In the genomic region with DNA sequence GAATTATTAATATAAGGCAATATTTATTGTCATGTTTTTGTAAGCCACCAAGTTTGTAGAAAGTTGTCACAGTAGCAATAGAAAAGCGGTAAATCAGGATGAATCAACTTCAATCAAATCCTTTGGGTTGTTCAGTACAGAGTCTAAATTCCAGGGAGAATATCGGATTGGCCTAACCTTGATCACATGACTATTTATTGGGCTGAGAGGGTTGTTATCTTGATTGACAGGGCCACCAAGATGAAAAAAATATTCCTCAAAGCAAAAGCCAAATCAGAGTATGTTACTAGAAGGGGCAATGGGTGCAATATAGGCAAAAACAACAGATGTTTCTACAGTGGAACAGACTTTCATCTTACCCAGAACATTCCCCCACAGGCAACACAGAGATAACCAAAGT, we compare ENCODE assay signal across 27 cellular contexts.
A peak's percentile ranks its signal among the peaks of the same experiment; 100 is the strongest.
DNase-seq lines count a peak whose midpoint lies in the region; ATAC-seq, FAIRE-seq and TF ChIP-seq lines count a peak whose summit lies in the region.
"Had no signal": no experiment of that assay in that cellular context is flagged by ENCODE, and none has a peak within 500 bp of the region (broad histone marks: within the 10 kb centered on the region; RNA-seq: fewer than 3 reads in every experiment).

No MANE protein-coding gene starts in this region.

- CTCF ChIA-PET in MCF 10A (lab: Yijun Ruan, JAX) (interaction anchor here (1.2 kb wide), 1 partner anchor 16 kb away, joined by 3 read pairs; no protein-coding TSS in a partner anchor), HEK293T (lab: Yijun Ruan, JAX) (no interaction called here)

- H3K27me3 ChIP-seq in breast epithelium (no peaks in the 10 kb centered on the region), RWPE2 (ENCODE audit: insufficient read depth, poor library complexity, severe bottlenecking) (no peaks in the 10 kb centered on the region)
- H3K27me3 ChIP-seq: BE2C; BLaER1 treated with 17β-estradiol and CSF1 and Interleukin-3, amounts not matched to agents 10 nM and 100 nM had no signal

- no peaks in the 10 kb centered on the region for H3K36me3 Mint-ChIP-seq in MCF 10A (ENCODE audit: insufficient read depth, unreplicated experiment)
- H3K36me3 Mint-ChIP-seq: CD4-positive, alpha-beta memory T cell had no signal

- H3K27ac ChIP-seq in breast epithelium (no peak overlapping the region), RWPE2 (ENCODE audit: poor library complexity, severe bottlenecking) (peak overlapping the region; percentile 88)
- H3K27ac ChIP-seq: 22Rv1; BLaER1 treated with 17β-estradiol and CSF1 and Interleukin-3, amounts not matched to agents 10 nM and 100 nM; GM23248 had no signal

- H3K27ac Mint-ChIP-seq in MCF 10A (ENCODE audit: low read depth, unreplicated experiment): peak overlapping the region; percentile 87
- H3K27ac Mint-ChIP-seq: CD4-positive, alpha-beta memory T cell had no signal

- POLR2A ChIA-PET in MCF 10A (lab: Yijun Ruan, JAX) (interaction anchor here (1.1 kb wide), 1 partner anchor 10 kb away, joined by 3 read pairs; no protein-coding TSS in a partner anchor), HEK293T (lab: Yijun Ruan, JAX) (no interaction called here)

- DNase-seq in MCF 10A (ENCODE audit: unreplicated experiment): no peak
- DNase-seq in breast epithelium (ENCODE audit: low spot score in 2 of 2): no peak
- no peak for DNase-seq in HEK293T (ENCODE audit: extremely low spot score)
- DNase-seq in RWPE2 (ENCODE audit: low spot score): no peak
- DNase-seq in urothelium cell line (ENCODE audit: low spot score): no peak
- DNase-seq in C1 segment of cervical spinal cord (lab: John Stamatoyannopoulos, UW): no peak
- no peak for DNase-seq in GM19238 (ENCODE audit: insufficient read length, low spot score)
- no peak for DNase-seq in LoVo (ENCODE audit: low spot score)
- DNase-seq: ACHN; AML-193; BE2C; CD4-positive, alpha-beta memory T cell; COR-L47; DMS53; DMS79 treated with DMSO at 0.1 percent for 48 hours; GF-D8; GM23248; H7; HCEC 1CT; HFFc6 had no signal

- peaks cover 53% of the 10 kb centered on the region for H3K4me1 Mint-ChIP-seq in MCF 10A (ENCODE audit: insufficient read depth, unreplicated experiment)
- H3K4me1 Mint-ChIP-seq: CD4-positive, alpha-beta memory T cell had no signal

- FAIRE-seq in urothelium cell line (lab: Jason Lieb, UNC): peak; percentile 87
- FAIRE-seq: A204.1, D721Med, GM12891, GM18507, H1 had no signal

- H3K36me3 ChIP-seq in breast epithelium (no peaks in the 10 kb centered on the region), RWPE2 (ENCODE audit: low read depth) (no peaks in the 10 kb centered on the region)
- H3K36me3 ChIP-seq: BE2C; BLaER1 treated with 17β-estradiol and CSF1 and Interleukin-3, amounts not matched to agents 10 nM and 100 nM had no signal

- no peaks in the 10 kb centered on the region for H3K27me3 Mint-ChIP-seq in MCF 10A (ENCODE audit: insufficient read depth, unreplicated experiment)

- no TSS peak for BruUV-seq in MCF 10A (replicated peaks; lab: Mats Ljungman, UMichigan)

- no peak for TF ChIP-seq POLR2A in breast epithelium (IDR thresholded peaks at IDR 0.05)

- no peaks in the 10 kb centered on the region for H3K4me1 ChIP-seq in breast epithelium
- H3K4me1 ChIP-seq in RWPE2 (ENCODE audit: insufficient read depth, poor library complexity, severe bottlenecking): peaks cover 39% of the 10 kb centered on the region
- H3K4me1 ChIP-seq: BE2C; BLaER1 treated with 17β-estradiol and CSF1 and Interleukin-3, amounts not matched to agents 10 nM and 100 nM had no signal

- no peak for ATAC-seq in RWPE2 (ENCODE audit: low read depth)

- intact Hi-C loops in MCF 10A (cut with micrococcal nuclease) (loop anchor here (10.0 kb wide), 1 partner anchor 187 kb away; no protein-coding TSS in a partner anchor), breast epithelium (cut with DNase I; ENCODE audit: low total_unique reads) (no loop called here)

- H3K9me3 Mint-ChIP-seq in MCF 10A (ENCODE audit: unreplicated experiment): no peaks in the 10 kb centered on the region
- H3K9me3 Mint-ChIP-seq: CD4-positive, alpha-beta memory T cell; HFFc6 had no signal

- H3K4me3 ChIP-seq in breast epithelium (no peak overlapping the region), RWPE2 (ENCODE audit: severe bottlenecking) (no peak overlapping the region)
- H3K4me3 ChIP-seq: BLaER1 treated with 17β-estradiol and CSF1 and Interleukin-3, amounts not matched to agents 10 nM and 100 nM; GM23248 had no signal

- no peaks in the 10 kb centered on the region for H3K9me3 ChIP-seq in breast epithelium
- no peaks in the 10 kb centered on the region for H3K9me3 ChIP-seq in RWPE2 (ENCODE audit: severe bottlenecking)
- H3K9me3 ChIP-seq: BE2C; BLaER1 treated with 17β-estradiol and CSF1 and Interleukin-3, amounts not matched to agents 10 nM and 100 nM had no signal

- H3K4me3 Mint-ChIP-seq in MCF 10A (ENCODE audit: unreplicated experiment): no peak overlapping the region
- H3K4me3 Mint-ChIP-seq: CD4-positive, alpha-beta memory T cell had no signal

- TF ChIP-seq CTCF in MCF 10A (IDR thresholded peaks at IDR 0.05; ENCODE audit: unreplicated experiment) (no peak), breast epithelium (IDR thresholded peaks at IDR 0.05) (no peak), RWPE2 (IDR thresholded peaks at IDR 0.05; ENCODE audit: poor library complexity, severe bottlenecking) (no peak)

TF ChIP-seq in HEK293T, 16 proteins besides CTCF, POLR2A, EP300 and RAD21:
- no peak for TF ChIP-seq FOXA1 (IDR thresholded peaks at IDR 0.05)
- no peak for TF ChIP-seq LEF1 (IDR thresholded peaks at IDR 0.05; ENCODE audit: borderline replicate concordance)
- TF ChIP-seq SUZ12 (IDR thresholded peaks at IDR 0.05): no peak
- TF ChIP-seq TARDBP (IDR thresholded peaks at IDR 0.05): no peak
- TF ChIP-seq ELF4 (IDR thresholded peaks at IDR 0.05): no peak
- TF ChIP-seq, protein P1, sequence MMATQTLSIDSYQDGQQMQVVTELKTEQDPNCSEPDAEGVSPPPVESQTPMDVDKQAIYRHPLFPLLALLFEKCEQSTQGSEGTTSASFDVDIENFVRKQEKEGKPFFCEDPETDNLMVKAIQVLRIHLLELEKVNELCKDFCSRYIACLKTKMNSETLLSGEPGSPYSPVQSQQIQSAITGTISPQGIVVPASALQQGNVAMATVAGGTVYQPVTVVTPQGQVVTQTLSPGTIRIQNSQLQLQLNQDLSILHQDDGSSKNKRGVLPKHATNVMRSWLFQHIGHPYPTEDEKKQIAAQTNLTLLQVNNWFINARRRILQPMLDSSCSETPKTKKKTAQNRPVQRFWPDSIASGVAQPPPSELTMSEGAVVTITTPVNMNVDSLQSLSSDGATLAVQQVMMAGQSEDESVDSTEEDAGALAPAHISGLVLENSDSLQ (IDR thresholded peaks at IDR 0.05): peak; percentile 13; the same call in 1 of the 2 replicates
- TF ChIP-seq ARNT (IDR thresholded peaks at IDR 0.05): no peak
- no peak for TF ChIP-seq HDGF (IDR thresholded peaks at IDR 0.05; ENCODE audit: borderline replicate concordance)
TF ChIP-seq in HEK293T: peak in this region for 1.
